ENCODE assay signal across 1 cellular context in the genomic region with DNA sequence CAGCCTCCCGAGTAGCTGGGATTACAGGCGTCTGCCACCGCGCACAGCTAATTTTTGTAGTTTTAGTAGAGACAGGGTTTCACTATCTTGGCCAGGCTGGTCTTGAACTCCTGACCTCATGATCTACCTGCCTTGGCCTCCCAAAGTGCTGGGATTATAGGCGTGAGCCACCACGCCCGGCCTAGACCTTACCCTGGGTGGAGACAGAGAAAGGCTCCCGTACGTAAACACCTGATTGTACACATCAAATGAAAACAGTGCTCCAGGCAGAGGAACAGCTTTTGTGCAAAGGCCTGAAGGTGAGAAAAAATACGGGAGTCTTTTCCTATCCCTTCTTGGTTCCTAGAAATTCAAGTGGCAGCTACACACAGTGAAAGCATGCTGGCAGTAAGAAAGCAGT. TPM values are rescaled to one million over a fixed set of nuclear protein-coding genes. Genes with fewer than 3 reads are reported as not detected.
"Had no signal": no experiment of that assay in that cellular context is flagged by ENCODE, and none has a peak within 500 bp of the region (broad histone marks: within the 10 kb centered on the region; RNA-seq: fewer than 3 reads in every experiment).

No MANE protein-coding gene starts in this region.

RNA-seq across cellular contexts. Expression of a gene that starts 4.0 kb away (rescaled TPM):
- total RNA-seq: mesothelial cell of epicardium had no signal
